Comparison of ENCODE assay signal across 1 cellular context in genomic region chr10:44713307-44713706, GRCh38.
TF ChIP-seq lines count a peak whose summit lies in the region.

No MANE protein-coding gene starts in this region.

TF ChIP-seq in SK-N-SH treated with all-trans-retinoic acid at 6 μM for 48 hours, 23 proteins besides CTCF, POLR2A, EP300 and RAD21 (continued from another document):
- TF ChIP-seq CSRNP3 (CRISPR knock-in tag; IDR thresholded peaks at IDR 0.05) (no peak), ZC3H10 (CRISPR knock-in tag; IDR thresholded peaks at IDR 0.05) (no peak), ZNF8 (CRISPR knock-in tag; IDR thresholded peaks at IDR 0.05) (no peak), TOX (CRISPR knock-in tag; IDR thresholded peaks at IDR 0.05; ENCODE audit: borderline replicate concordance) (no peak), TCF4 (CRISPR knock-in tag; IDR thresholded peaks at IDR 0.05; ENCODE audit: borderline replicate concordance) (no peak), ISL1 (CRISPR knock-in tag; IDR thresholded peaks at IDR 0.05) (no peak), GLIS3 (CRISPR knock-in tag; IDR thresholded peaks at IDR 0.05) (no peak), ZFP30 (CRISPR knock-in tag; IDR thresholded peaks at IDR 0.05) (no peak), SNAI2 (CRISPR knock-in tag; IDR thresholded peaks at IDR 0.05) (no peak), ZNF70 (CRISPR knock-in tag; IDR thresholded peaks at IDR 0.05) (no peak), RARB (CRISPR knock-in tag; IDR thresholded peaks at IDR 0.05) (no peak)
- TF ChIP-seq, protein P1, sequence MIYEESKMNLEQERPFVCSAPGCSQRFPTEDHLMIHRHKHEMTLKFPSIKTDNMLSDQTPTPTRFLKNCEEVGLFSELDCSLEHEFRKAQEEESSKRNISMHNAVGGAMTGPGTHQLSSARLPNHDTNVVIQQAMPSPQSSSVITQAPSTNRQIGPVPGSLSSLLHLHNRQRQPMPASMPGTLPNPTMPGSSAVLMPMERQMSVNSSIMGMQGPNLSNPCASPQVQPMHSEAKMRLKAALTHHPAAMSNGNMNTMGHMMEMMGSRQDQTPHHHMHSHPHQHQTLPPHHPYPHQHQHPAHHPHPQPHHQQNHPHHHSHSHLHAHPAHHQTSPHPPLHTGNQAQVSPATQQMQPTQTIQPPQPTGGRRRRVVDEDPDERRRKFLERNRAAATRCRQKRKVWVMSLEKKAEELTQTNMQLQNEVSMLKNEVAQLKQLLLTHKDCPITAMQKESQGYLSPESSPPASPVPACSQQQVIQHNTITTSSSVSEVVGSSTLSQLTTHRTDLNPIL (CRISPR knock-in tag; IDR thresholded peaks at IDR 0.05; ENCODE audit: low read depth) = no peak
